14 cellular contexts compared by ENCODE assay signal in the genomic region with DNA sequence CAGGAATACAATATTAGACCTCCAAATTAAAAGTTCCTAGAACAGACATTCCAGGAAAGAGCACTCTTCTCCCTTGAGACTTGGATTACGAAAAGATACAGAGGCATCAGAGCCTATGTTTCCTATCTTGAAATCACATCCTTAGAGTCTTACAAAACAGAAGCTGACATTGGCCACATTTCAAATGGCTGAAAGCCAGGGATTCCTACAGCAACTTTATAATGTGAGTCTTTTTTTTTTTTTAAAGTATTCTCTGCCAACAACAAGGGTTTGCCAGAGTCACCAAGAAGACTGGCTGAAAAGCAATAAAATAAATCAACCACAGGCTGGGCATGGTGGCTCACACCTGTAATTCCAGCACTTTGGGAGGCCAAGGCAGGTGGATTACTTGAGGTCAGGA.
DNase-seq lines count a peak whose midpoint lies in the region; ATAC-seq, FAIRE-seq and TF ChIP-seq lines count a peak whose summit lies in the region.
"Had no signal": no experiment of that assay in that cellular context is flagged by ENCODE, and none has a peak within 500 bp of the region (broad histone marks: within the 10 kb centered on the region; RNA-seq: fewer than 3 reads in every experiment).

No MANE protein-coding gene starts in this region.

- 77 to 83% methylated on average over 1 of the region's 1 CpG for WGBS in pancreas, 2 donors
- WGBS in ovary, 3 donors = 53 to 64% (median 55%) methylated on average over 1 of the region's 1 CpG

- H3K4me2 ChIP-seq in fibroblast of lung (ENCODE audit: extremely low read depth, insufficient read depth, low read length) = no peak overlapping the region

- no peaks in the 10 kb centered on the region for H3K79me2 ChIP-seq in fibroblast of lung (ENCODE audit: control insufficient read depth, insufficient read depth, low read length)

- H3K27ac ChIP-seq in fibroblast of lung (ENCODE audit: insufficient read depth, low read length) = no peak overlapping the region
- H3K27ac ChIP-seq in pancreas = no peak overlapping the region
- H3K27ac ChIP-seq in ovary = no peak overlapping the region
- H3K27ac ChIP-seq: C4-2B, neutrophil had no signal

- H3K36me3 ChIP-seq in fibroblast of lung (ENCODE audit: control insufficient read depth, insufficient read depth, low read length) (no peaks in the 10 kb centered on the region), pancreas (no peaks in the 10 kb centered on the region), ovary (no peaks in the 10 kb centered on the region)

- no peak overlapping the region for H2AFZ ChIP-seq in fibroblast of lung (ENCODE audit: low read length)

- H3K9ac ChIP-seq in fibroblast of lung (ENCODE audit: insufficient read depth, low read length) = no peak overlapping the region

- no peak for TF ChIP-seq EP300 in ovary (IDR thresholded peaks at IDR 0.05)

- intact Hi-C loops in pancreas (cut with DNase I) (no loop called here), ovary (cut with DNase I) (no loop called here)

- ATAC-seq in pancreas = no peak
- ATAC-seq: activated T-cell treated with anti-CD3 and anti-CD28 coated beads, Interleukin-2, amount 50 U/mL, for 72 hours had no signal

- H3K4me1 ChIP-seq in fibroblast of lung (ENCODE audit: control insufficient read depth, extremely low read depth, insufficient read depth, low read length) = no peaks in the 10 kb centered on the region
- H3K4me1 ChIP-seq in pancreas = no peaks in the 10 kb centered on the region
- no peaks in the 10 kb centered on the region for H3K4me1 ChIP-seq in ovary (ENCODE audit: insufficient read depth)

- peak; percentile 5 for FAIRE-seq in pancreas (lab: Jason Lieb, UNC)
- FAIRE-seq: keratinocyte had no signal

- H3K27me3 ChIP-seq in fibroblast of lung (ENCODE audit: control insufficient read depth, insufficient read depth, low read length) (no peaks in the 10 kb centered on the region), pancreas (no peaks in the 10 kb centered on the region), ovary (no peaks in the 10 kb centered on the region)
- H3K27me3 ChIP-seq: neutrophil had no signal

- TF ChIP-seq CTCF in fibroblast of lung (conservative IDR thresholded peaks at IDR 0.05 in 1 of 2, IDR thresholded peaks at IDR 0.05 in 1 of 2; ENCODE audit: low read depth in 1 of 2, low read length in 2 of 2) = no peak
- no peak for TF ChIP-seq CTCF in pancreas (IDR thresholded peaks at IDR 0.05)
- TF ChIP-seq CTCF in ovary (IDR thresholded peaks at IDR 0.05) = no peak

- peak; percentile 41 for DNase-seq in EH (ENCODE audit: low read depth)
- DNase-seq in RPMI7951 (ENCODE audit: low read depth) = peak; percentile 9
- DNase-seq in fibroblast of lung (ENCODE audit: low read depth in 2 of 2) = peak; percentile 5 to 42
- no peak for DNase-seq in pancreas
- DNase-seq in NCI-H2107 treated with DMSO at 0.1 percent for 48 hours (lab: John Stamatoyannopoulos, UW; ENCODE audit: unreplicated experiment) = no peak
- no peak for DNase-seq in ovary
- no peak for DNase-seq in NCI-H1436 (lab: John Stamatoyannopoulos, UW)
- DNase-seq in SHP77 (lab: John Stamatoyannopoulos, UW) = no peak
- DNase-seq: activated T-cell treated with anti-CD3 and anti-CD28 coated beads, Interleukin-2, amount 50 U/mL, for 72 hours; NCI-H1105; stimulated activated naive CD4-positive, alpha-beta T cell had no signal

- H4K20me1 ChIP-seq in fibroblast of lung (ENCODE audit: control insufficient read depth, extremely low read depth, insufficient read depth, low read length) = no peaks in the 10 kb centered on the region

- TF ChIP-seq POLR2A in ovary (IDR thresholded peaks at IDR 0.05) = no peak

- H3K4me3 ChIP-seq in fibroblast of lung (replicated peaks in 1 of 4; ENCODE audit: control extremely low read depth in 1 of 4, insufficient read depth in 1 of 4, low read depth in 3 of 4, low read length in 4 of 4) = no peak overlapping the region
- H3K4me3 ChIP-seq in pancreas = no peak overlapping the region
- no peak overlapping the region for H3K4me3 ChIP-seq in ovary

- no peaks in the 10 kb centered on the region for H3K9me3 ChIP-seq in fibroblast of lung (ENCODE audit: control insufficient read depth, insufficient read depth, low read depth, low read length)
- H3K9me3 ChIP-seq in pancreas = no peaks in the 10 kb centered on the region
- no peaks in the 10 kb centered on the region for H3K9me3 ChIP-seq in ovary
- H3K9me3 ChIP-seq: neutrophil had no signal

Comparison
In these comparisons a context has a peak if more than half of its experiments do, and no peak if none do; other contexts are left out.
1. DNase-seq: peak in EH (single experiment), RPMI7951 (single experiment) and fibroblast of lung (2 of 2); none in pancreas (0 of 6), NCI-H2107 treated with DMSO at 0.1 percent for 48 hours (single experiment), ovary (0 of 5), NCI-H1436 (single experiment) and SHP77 (0 of 2).